Comparison of ENCODE assay signal across 34 cellular contexts in the genomic region with DNA sequence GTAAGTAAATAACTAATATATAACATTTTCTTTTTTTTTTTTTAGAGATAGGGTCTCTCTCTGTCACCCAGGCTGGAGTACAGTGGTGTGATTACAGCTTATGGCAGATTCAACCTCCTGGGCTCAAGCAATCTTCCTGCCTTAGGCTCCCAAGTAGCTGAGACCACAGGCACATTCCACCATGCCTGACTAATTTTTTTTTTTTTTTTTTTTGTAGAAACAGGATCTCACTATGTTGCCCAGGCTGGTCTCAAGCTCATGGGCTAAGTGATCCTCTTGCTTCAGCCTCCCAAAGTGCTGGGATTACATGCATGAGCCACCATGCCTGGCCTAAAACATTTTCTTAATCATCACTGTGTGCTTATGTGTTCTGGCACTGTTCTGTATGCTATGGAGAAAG. TPM values are rescaled to one million over a fixed set of nuclear protein-coding genes. Genes with fewer than 3 reads are reported as not detected.
A peak's percentile ranks its signal among the peaks of the same experiment; 100 is the strongest.
DNase-seq lines count a peak whose midpoint lies in the region; ATAC-seq, FAIRE-seq and TF ChIP-seq lines count a peak whose summit lies in the region.
"Had no signal": no experiment of that assay in that cellular context is flagged by ENCODE, and none has a peak within 500 bp of the region (broad histone marks: within the 10 kb centered on the region; RNA-seq: fewer than 3 reads in every experiment).

No MANE protein-coding gene starts in this region.

- no peaks in the 10 kb centered on the region for H3K9me1 ChIP-seq in K562 (ENCODE audit: control insufficient read depth, insufficient read depth, low read length)

- H3K9ac ChIP-seq in K562 (ENCODE audit: insufficient read depth in 1 of 2, low read depth in 2 of 2, low read length in 2 of 2): no peak overlapping the region

- FAIRE-seq in K562 (lab: Jason Lieb, UNC): no peak
- FAIRE-seq: A549 had no signal

- no peak for ATAC-seq in K562
- ATAC-seq in HG02623 (IDR thresholded peaks at IDR 0.05; ENCODE audit: unreplicated experiment): no peak
- ATAC-seq: A549; activated CD4-positive, alpha-beta T cell treated with anti-CD3 and anti-CD28 coated beads for 36 hours; activated CD8-positive, alpha-beta T cell treated with anti-CD3 and anti-CD28 coated beads for 36 hours; Right ventricle myocardium inferior had no signal

- no peak overlapping the region for H3K4me2 ChIP-seq in K562 (ENCODE audit: insufficient read depth, low read length)
- H3K4me2 ChIP-seq: A549 had no signal

- POLR2A ChIA-PET in K562 (lab: Yijun Ruan, JAX): interaction anchor here (0.6 kb wide), 1 partner anchor 164 kb away, joined by 4 read pairs; no protein-coding TSS in a partner anchor

- in situ Hi-C loops in K562 (cut with MboI): no loop called here

- no peak overlapping the region for H2AFZ ChIP-seq in K562 (ENCODE audit: low read depth, low read length)

- TF ChIP-seq RAD21 in K562 (CRISPR knock-in tag; conservative IDR thresholded peaks at IDR 0.05 in 1 of 2, IDR thresholded peaks at IDR 0.05 in 1 of 2): no peak

- no peak for TF ChIP-seq CTCF in K562 (IDR thresholded peaks at IDR 0.05 in 2 of 3, conservative IDR thresholded peaks at IDR 0.05 in 1 of 3; ENCODE audit: insufficient read depth in 2 of 3, low read depth in 1 of 3, low read length in 3 of 3)

- BruUV-seq in K562 (replicated peaks; lab: Mats Ljungman, UMichigan): no TSS peak

- DNase-seq in EH (ENCODE audit: low read depth) (peak; percentile 82), HT1080 (ENCODE audit: low read depth) (peak; percentile 57), K562 (ENCODE audit: extremely low read depth in 1 of 4, low spot score in 3 of 4) (no peak), glomerular visceral epithelial cell (ENCODE audit: extremely low spot score) (peak; percentile 40), dedifferentiated amniotic fluid mesenchymal stem cell (ENCODE audit: extremely low spot score) (no peak), DMS 273 treated with DMSO at 0.1 percent for 48 hours (lab: John Stamatoyannopoulos, UW) (no peak), NCI-H2227 (lab: John Stamatoyannopoulos, UW; ENCODE audit: unreplicated experiment) (no peak)
- DNase-seq: activated CD4-positive, alpha-beta T cell treated with anti-CD3 and anti-CD28 coated beads for 36 hours; activated CD8-positive, alpha-beta memory T cell treated with anti-CD3 and anti-CD28 coated beads, Interleukin-2, amount 50 U/mL, for 48 hours; activated CD8-positive, alpha-beta T cell treated with anti-CD3 and anti-CD28 coated beads for 36 hours; activated naive CD4-positive, alpha-beta T cell treated with Interleukin-2 at 50 U/mL for 16 hours; AML-193; Calu3; CD4-positive, CD25-positive, alpha-beta regulatory T cell; DND-41; H9; head of caudate nucleus; islet precursor cell; KBM-7; left ventricle myocardium inferior; MG63; NCI-H1930; NCI-H524 treated with DMSO at 0.1 percent for 48 hours; OCI-M1; stimulated activated CD4-positive, alpha-beta T cell treated with anti-CD3 and anti-CD28 coated beads, Interleukin-1b, Interleukin-23, amount 100 ng/mL, for 48 hours; stomach had no signal

- TF ChIP-seq POLR2A in K562 (conservative IDR thresholded peaks at IDR 0.05): no peak

- intact Hi-C loops in K562 (cut with micrococcal nuclease): no loop called here

- no peak overlapping the region for H3K4me3 ChIP-seq in K562
- H3K4me3 ChIP-seq: A549, left ventricle myocardium inferior, MG63, right atrium auricular region, stomach, vagina had no signal

- no peaks in the 10 kb centered on the region for H3K9me3 ChIP-seq in K562 (replicated peaks; ENCODE audit: control insufficient read depth, insufficient read depth, low read depth, low read length)
- H3K9me3 ChIP-seq: A549, left ventricle myocardium inferior, MG63, right atrium auricular region, stomach, vagina had no signal

- no peaks in the 10 kb centered on the region for H3K79me2 ChIP-seq in K562 (ENCODE audit: control insufficient read depth, insufficient read depth, low read length)

- no peak overlapping the region for H3K27ac ChIP-seq in K562 (ENCODE audit: extremely low read depth, low read depth, low read length)
- H3K27ac ChIP-seq: A549, epithelial cell of prostate, left ventricle myocardium inferior, right atrium auricular region, stomach, vagina had no signal

- no peaks in the 10 kb centered on the region for H3K36me3 ChIP-seq in K562 (ENCODE audit: control insufficient read depth, insufficient read depth, low read length)
- H3K36me3 ChIP-seq: left ventricle myocardium inferior, MG63, right atrium auricular region, stomach, vagina had no signal

- TF ChIP-seq EP300 in K562 (IDR thresholded peaks at IDR 0.05; ENCODE audit: low read length): no peak

- H3K27me3 ChIP-seq in K562 (ENCODE audit: control insufficient read depth in 2 of 2, insufficient read depth in 2 of 2, low read length in 2 of 2): no peaks in the 10 kb centered on the region
- H3K27me3 ChIP-seq: MG63, right atrium auricular region, stomach, vagina had no signal

- H3K4me1 ChIP-seq in K562 (replicated peaks in 1 of 2; ENCODE audit: control insufficient read depth in 2 of 2, insufficient read depth in 2 of 2, low read length in 2 of 2): no peaks in the 10 kb centered on the region; a peak in 2 of 5 replicates
- H3K4me1 ChIP-seq: left ventricle myocardium inferior, right atrium auricular region had no signal

- CTCF ChIA-PET in K562 (lab: Yijun Ruan, JAX; ENCODE audit: low intra/inter-chr PET ratio): no interaction called here

- H4K20me1 ChIP-seq in K562 (replicated peaks; ENCODE audit: control insufficient read depth, insufficient read depth, low read length): no peaks in the 10 kb centered on the region

RNA-seq across cellular contexts. Expression of gene MGARP, which starts 32.8 kb away (rescaled TPM):
- 0.07 TPM in 1 of 2 replicates, not detected in the other for total RNA-seq in HT1080 (2014; rRNA removed; shearing (Covaris generic))
- polyA plus RNA-seq in HT1080 (2015; cell fraction: cytosol; rRNA removed): 0.05 and 0.12 TPM in 2 replicates
- polyA plus RNA-seq in HT1080 (2015; cell fraction: nucleus; rRNA removed): 0.12 TPM in 1 of 2 replicates, not detected in the other
- total RNA-seq in K562 (2011; cell fraction: chromatin; rRNA removed; ENCODE audit: low replicate concordance): not detected in 2 replicates
- not detected in 2 replicates for total RNA-seq in K562 (2011; cell fraction: nucleolus; rRNA removed)
- total RNA-seq in K562 (2011; cell fraction: nucleoplasm; rRNA removed): not detected in 2 replicates
- total RNA-seq in K562 (2014; rRNA removed): not detected in 2 replicates
- total RNA-seq in K562 (2014; rRNA removed; fragmentation: Illumina TruSeq; extraction: Trizol): 0.11 and 0.16 TPM in 2 replicates
- 0.15 TPM in 1 of 2 replicates, not detected in the other for total RNA-seq in K562 (2015; rRNA removed; fragmentation: Illumina TruSeq; extraction: Trizol)
- 0.31 and 0.35 TPM in 2 replicates for total RNA-seq in K562 (2021)
- polyA plus RNA-seq in K562 (2011; rRNA removed): 0.11 and 0.14 TPM in 2 replicates
- polyA plus RNA-seq in K562 (2011; cell fraction: cytosol; rRNA removed): 0.07 and 0.12 TPM in 2 replicates
- not detected in 2 replicates for polyA plus RNA-seq in K562 (2011; cell fraction: nucleus; rRNA removed)
- polyA plus RNA-seq in K562 (2012): 0.07 and 0.17 TPM in 2 replicates
- 0.11 TPM in 1 of 2 replicates, not detected in the other for polyA plus RNA-seq in K562 (2014; fragmentation: Illumina TruSeq; extraction: Trizol)
- polyA plus RNA-seq in K562 (2014; fragmentation: Nextera tagmentation; extraction: Ambion mirVana): under 1 TPM; 0.23 to 0.45 TPM
- polyA plus RNA-seq in K562 (2014; rRNA removed): not detected in 2 replicates
- polyA minus RNA-seq in K562 (2011; rRNA and poly(A)+ RNA removed): 0.30 TPM in 1 of 2 replicates, not detected in the other
- polyA minus RNA-seq in K562 (2011; cell fraction: cytosol; rRNA and poly(A)+ RNA removed): not detected in 2 replicates
- polyA minus RNA-seq in K562 (2011; cell fraction: nucleus; rRNA and poly(A)+ RNA removed): not detected in 2 replicates
- total RNA-seq: activated T-helper 1 cell treated with anti-CD3 and anti-CD28 coated beads, Interleukin-12 subunit alpha, Interleukin-12 subunit beta, Interleukin-2, Interleukin-4 antibody, amounts not matched to agents 30 ng/mL and 10 ng/mL and 1 ng/mL, durations not matched to agents 14 hours and 24 hours and 36 hours; Calu3; HT-29; stomach had no signal

RNA-seq across cellular contexts. Expression of gene NAA15, which starts 54.1 kb away (rescaled TPM):
- total RNA-seq in HT1080 (2014; rRNA removed; shearing (Covaris generic)): 71.0 and 74.4 TPM in 2 replicates
- polyA plus RNA-seq in HT1080 (2015; cell fraction: cytosol; rRNA removed): 44.4 and 54.1 TPM in 2 replicates
- 90.4 and 100.0 TPM in 2 replicates for polyA plus RNA-seq in HT1080 (2015; cell fraction: nucleus; rRNA removed)
- 31.5 and 142 TPM in 2 replicates for total RNA-seq in K562 (2011; cell fraction: chromatin; rRNA removed; ENCODE audit: low replicate concordance)
- total RNA-seq in K562 (2011; cell fraction: nucleolus; rRNA removed): 14.3 and 21.7 TPM in 2 replicates
- total RNA-seq in K562 (2011; cell fraction: nucleoplasm; rRNA removed): 41.9 and 67.9 TPM in 2 replicates
- total RNA-seq in K562 (2014; rRNA removed): 63.2 and 67.6 TPM in 2 replicates
- total RNA-seq in K562 (2014; rRNA removed; fragmentation: Illumina TruSeq; extraction: Trizol): 114 and 126 TPM in 2 replicates
- 87.5 and 96.4 TPM in 2 replicates for total RNA-seq in K562 (2015; rRNA removed; fragmentation: Illumina TruSeq; extraction: Trizol)
- 117 TPM in 2 replicates for total RNA-seq in K562 (2021)
- polyA plus RNA-seq in K562 (2011; rRNA removed): 39.8 and 61.9 TPM in 2 replicates
- polyA plus RNA-seq in K562 (2011; cell fraction: cytosol; rRNA removed): 5.5 and 10.9 TPM in 2 replicates
- 10.4 and 12.4 TPM in 2 replicates for polyA plus RNA-seq in K562 (2011; cell fraction: nucleus; rRNA removed)
- polyA plus RNA-seq in K562 (2012): 29.9 and 48.2 TPM in 2 replicates
- polyA plus RNA-seq in K562 (2014; fragmentation: Illumina TruSeq; extraction: Trizol): 60.4 and 76.4 TPM in 2 replicates
- 10 to 100 TPM; 37.8 to 41.3 TPM for polyA plus RNA-seq in K562 (2014; fragmentation: Nextera tagmentation; extraction: Ambion mirVana)
- 45.9 and 48.9 TPM in 2 replicates for polyA plus RNA-seq in K562 (2014; rRNA removed)
- polyA minus RNA-seq in K562 (2011; rRNA and poly(A)+ RNA removed): 148 and 165 TPM in 2 replicates
- polyA minus RNA-seq in K562 (2011; cell fraction: cytosol; rRNA and poly(A)+ RNA removed): 44.9 and 54.8 TPM in 2 replicates
- 25.8 and 45.7 TPM in 2 replicates for polyA minus RNA-seq in K562 (2011; cell fraction: nucleus; rRNA and poly(A)+ RNA removed)

RNA-seq across cellular contexts. Expression of gene NDUFC1, which starts 55.0 kb away (rescaled TPM):
- total RNA-seq in HT1080 (2014; rRNA removed; shearing (Covaris generic)): 106 and 109 TPM in 2 replicates
- 87.2 and 107 TPM in 2 replicates for polyA plus RNA-seq in HT1080 (2015; cell fraction: cytosol; rRNA removed)
- 27.4 and 36.6 TPM in 2 replicates for polyA plus RNA-seq in HT1080 (2015; cell fraction: nucleus; rRNA removed)
- total RNA-seq in K562 (2011; cell fraction: chromatin; rRNA removed; ENCODE audit: low replicate concordance): 12.2 and 17.5 TPM in 2 replicates
- 10.5 and 16.2 TPM in 2 replicates for total RNA-seq in K562 (2011; cell fraction: nucleolus; rRNA removed)
- total RNA-seq in K562 (2011; cell fraction: nucleoplasm; rRNA removed): 17.0 and 26.2 TPM in 2 replicates
- 82.2 and 120 TPM in 2 replicates for total RNA-seq in K562 (2014; rRNA removed)
- 89.2 and 89.5 TPM in 2 replicates for total RNA-seq in K562 (2014; rRNA removed; fragmentation: Illumina TruSeq; extraction: Trizol)
- 141 and 142 TPM in 2 replicates for total RNA-seq in K562 (2015; rRNA removed; fragmentation: Illumina TruSeq; extraction: Trizol)
- 88.8 and 95.4 TPM in 2 replicates for total RNA-seq in K562 (2021)
- polyA plus RNA-seq in K562 (2011; rRNA removed): 55.8 and 58.9 TPM in 2 replicates
- 49.9 and 58.8 TPM in 2 replicates for polyA plus RNA-seq in K562 (2011; cell fraction: cytosol; rRNA removed)
- polyA plus RNA-seq in K562 (2011; cell fraction: nucleus; rRNA removed): 32.8 and 33.1 TPM in 2 replicates
- polyA plus RNA-seq in K562 (2012): 84.9 and 145 TPM in 2 replicates
- polyA plus RNA-seq in K562 (2014; fragmentation: Illumina TruSeq; extraction: Trizol): 62.2 and 119 TPM in 2 replicates
- 100 to 1,000 TPM; 350 to 378 TPM for polyA plus RNA-seq in K562 (2014; fragmentation: Nextera tagmentation; extraction: Ambion mirVana)
- 170 and 180 TPM in 2 replicates for polyA plus RNA-seq in K562 (2014; rRNA removed)
- 19.1 and 19.5 TPM in 2 replicates for polyA minus RNA-seq in K562 (2011; rRNA and poly(A)+ RNA removed)
- polyA minus RNA-seq in K562 (2011; cell fraction: cytosol; rRNA and poly(A)+ RNA removed): 28.2 and 36.0 TPM in 2 replicates
- polyA minus RNA-seq in K562 (2011; cell fraction: nucleus; rRNA and poly(A)+ RNA removed): 8.8 and 18.8 TPM in 2 replicates

Comparison
In these comparisons a context has a peak if more than half of its experiments do, and no peak if none do; other contexts are left out.
1. DNase-seq: peak in EH (single experiment), HT1080 (single experiment) and glomerular visceral epithelial cell (single experiment); none in K562 (0 of 4), dedifferentiated amniotic fluid mesenchymal stem cell (single experiment), DMS 273 treated with DMSO at 0.1 percent for 48 hours (single experiment) and NCI-H2227 (single experiment).